8 cellular contexts compared by ENCODE assay signal in genomic region chr7:1155818-1156781, GRCh38. TPM values are rescaled to one million over a fixed set of nuclear protein-coding genes. Genes with fewer than 3 reads are reported as not detected.
DNase-seq lines count a peak whose midpoint lies in the region; ATAC-seq, FAIRE-seq and TF ChIP-seq lines count a peak whose summit lies in the region.
"Not testable (repeated sequence)": the region's sequence is repeated elsewhere in the genome, so short reads cannot be mapped to it uniquely, and the experiment has no call there.

No MANE protein-coding gene starts in this region.

- in situ Hi-C loops in IMR-90 (cut with MboI; ENCODE audit: low sequenced_read_pairs): not testable (repeated sequence)
- in situ Hi-C loops in K562 (cut with MboI): loop anchor here (25.0 kb wide), 1 partner anchor 169 kb away; the partner anchor contains the start of genes COX19 and CYP2W1

- not testable (repeated sequence) for H3K9ac ChIP-seq in IMR-90 (ENCODE audit: low read depth, low read length); K562 (ENCODE audit: insufficient read depth in 1 of 2, low read depth in 2 of 2, low read length in 2 of 2); liver (ENCODE audit: low read depth in 1 of 2, low read length in 2 of 2); mucosa of rectum (ENCODE audit: low read depth in 1 of 2, low read length in 2 of 2); skeletal muscle satellite cell (ENCODE audit: low read depth, low read length)

- H3K4ac ChIP-seq in IMR-90 (ENCODE audit: low read depth, low read length): not testable (repeated sequence)

- H2BK15ac ChIP-seq in IMR-90 (ENCODE audit: low read depth, low read length): not testable (repeated sequence)

- not testable (repeated sequence) for H2AK9ac ChIP-seq in IMR-90 (replicated peaks; ENCODE audit: low read depth, low read length, poor library complexity)

- H3K4me1 ChIP-seq in A549 (peaks cover 37% of the 10 kb centered on the region), IMR-90 (ENCODE audit: control insufficient read depth, insufficient read depth, low read length) (peaks cover 10% of the 10 kb centered on the region), K562 (replicated peaks in 1 of 2; ENCODE audit: control insufficient read depth in 2 of 2, insufficient read depth in 2 of 2, low read length in 2 of 2) (peaks cover 0 to 18% of the 10 kb centered on the region in 2 experiments; a peak in 3 of 5 replicates), liver (ENCODE audit: control insufficient read depth in 4 of 4, insufficient read depth in 4 of 4, low read length in 3 of 4) (peaks cover 4 to 59% (median 40%) of the 10 kb centered on the region in 4 donors), mucosa of rectum (ENCODE audit: control insufficient read depth in 2 of 2, insufficient read depth in 2 of 2, low read length in 2 of 2) (peaks cover 20 to 23% of the 10 kb centered on the region in 2 donors), skeletal muscle satellite cell (ENCODE audit: control insufficient read depth, insufficient read depth, low read length) (peaks cover 29% of the 10 kb centered on the region)

- H3K27ac ChIP-seq in A549 (peak overlapping the region; percentile 94 to 98), RWPE1 (peak overlapping the region; percentile 64), liver (ENCODE audit: low read depth in 1 of 2, low read length in 2 of 2) (peak overlapping the region; percentile 83 to 94), mucosa of rectum (ENCODE audit: low read depth in 2 of 2, low read length in 2 of 2) (peak overlapping the region; percentile 23 to 45)
- H3K27ac ChIP-seq in IMR-90 (ENCODE audit: insufficient read depth, low read length); K562 (ENCODE audit: extremely low read depth, low read depth, low read length): not testable (repeated sequence)

- H3K27me3 ChIP-seq in IMR-90 (ENCODE audit: control insufficient read depth, insufficient read depth, low read length); K562 (ENCODE audit: control insufficient read depth in 2 of 2, insufficient read depth in 2 of 2, low read length in 2 of 2); liver (ENCODE audit: control insufficient read depth in 4 of 4, insufficient read depth in 4 of 4, low read length in 3 of 4); mucosa of rectum (ENCODE audit: control insufficient read depth in 2 of 2, insufficient read depth in 2 of 2, low read length in 2 of 2); skeletal muscle satellite cell (ENCODE audit: control insufficient read depth, insufficient read depth, low read length): not testable (repeated sequence)

- intact Hi-C loops in IMR-90 (cut with micrococcal nuclease); K562 (cut with micrococcal nuclease); Right ventricle myocardium inferior (cut with DNase I): not testable (repeated sequence)

- H2AFZ ChIP-seq in IMR-90 (replicated peaks; ENCODE audit: low read length, poor library complexity): peak overlapping the region; percentile 70
- not testable (repeated sequence) for H2AFZ ChIP-seq in K562 (ENCODE audit: low read depth, low read length)

- CTCF ChIA-PET in A549 (lab: Yijun Ruan, JAX) (interaction anchor here (1.1 to 4.9 kb wide), 9 partner anchors 13 to 69 kb away, joined by 3 to 33 read pairs (median 5); partner anchors contain the start of gene GPER1), IMR-90 (lab: Yijun Ruan, JAX) (interaction anchor here (0.6 to 1.0 kb wide), 2 partner anchors 21 to 27 kb away, joined by 3 read pairs; no protein-coding TSS in a partner anchor), RWPE1 (lab: Yijun Ruan, JAX) (interaction anchor here (0.5 to 1.0 kb wide), 3 partner anchors 20 to 158 kb away, joined by 3 to 6 read pairs (median 4); no protein-coding TSS in a partner anchor)
- CTCF ChIA-PET in K562 (lab: Yijun Ruan, JAX; ENCODE audit: low intra/inter-chr PET ratio): not testable (repeated sequence)

- not testable (repeated sequence) for TF ChIP-seq EP300 in A549 (IDR thresholded peaks at IDR 0.05); K562 (IDR thresholded peaks at IDR 0.05; ENCODE audit: low read length)

- DNase-seq in A549 (ENCODE audit: low read depth in 1 of 2, low spot score in 1 of 2); IMR-90; RWPE1 (ENCODE audit: low spot score); K562 (ENCODE audit: extremely low read depth in 1 of 4, low spot score in 3 of 4): not testable (repeated sequence)
- peak; percentile 18 for DNase-seq in Right ventricle myocardium inferior (ENCODE audit: missing footprints)

- H4K91ac ChIP-seq in IMR-90 (ENCODE audit: insufficient read depth, low read depth, low read length): not testable (repeated sequence)

- H2BK20ac ChIP-seq in IMR-90 (ENCODE audit: low read depth, low read length): not testable (repeated sequence)

- not testable (repeated sequence) for BruUV-seq in IMR-90 (replicated peaks; lab: Mats Ljungman, UMichigan); K562 (replicated peaks; lab: Mats Ljungman, UMichigan)

- TF ChIP-seq POLR2A in A549 (IDR thresholded peaks at IDR 0.05; ENCODE audit: low read length); IMR-90 (IDR thresholded peaks at IDR 0.05; ENCODE audit: low read depth, low read length); K562 (conservative IDR thresholded peaks at IDR 0.05): not testable (repeated sequence)

- H3K56ac ChIP-seq in IMR-90 (ENCODE audit: extremely low read depth, insufficient read depth, low read length): not testable (repeated sequence)

- TF ChIP-seq RAD21 in A549 (conservative IDR thresholded peaks at IDR 0.05 in 1 of 2, IDR thresholded peaks at IDR 0.05 in 1 of 2); IMR-90 (IDR thresholded peaks at IDR 0.05; ENCODE audit: low read length); K562 (CRISPR knock-in tag; conservative IDR thresholded peaks at IDR 0.05 in 1 of 2, IDR thresholded peaks at IDR 0.05 in 1 of 2); liver (IDR thresholded peaks at IDR 0.05): not testable (repeated sequence)

- not testable (repeated sequence) for H4K5ac ChIP-seq in IMR-90 (ENCODE audit: low read depth, low read length)

- H3K23ac ChIP-seq in IMR-90 (ENCODE audit: low read depth, low read length): not testable (repeated sequence)

- H3K14ac ChIP-seq in IMR-90 (replicated peaks; ENCODE audit: low read depth, low read length): not testable (repeated sequence)

- not testable (repeated sequence) for ATAC-seq in A549; IMR-90 (ENCODE audit: low read depth); K562; Right ventricle myocardium inferior

- not testable (repeated sequence) for H3K9me1 ChIP-seq in IMR-90 (ENCODE audit: insufficient read depth, low read length); K562 (ENCODE audit: control insufficient read depth, insufficient read depth, low read length)

- H4K20me1 ChIP-seq in IMR-90 (ENCODE audit: insufficient read depth, low read length); K562 (replicated peaks; ENCODE audit: control insufficient read depth, insufficient read depth, low read length): not testable (repeated sequence)

- H4K8ac ChIP-seq in IMR-90 (ENCODE audit: low read depth in 2 of 2, low read length in 2 of 2): not testable (repeated sequence)

- not testable (repeated sequence) for H2BK120ac ChIP-seq in IMR-90 (ENCODE audit: low read depth, low read length)

- TF ChIP-seq CTCF in A549 (IDR thresholded peaks at IDR 0.05); IMR-90 (conservative IDR thresholded peaks at IDR 0.05; ENCODE audit: low read depth, low read length); RWPE1 (conservative IDR thresholded peaks at IDR 0.05; ENCODE audit: low read depth); K562 (IDR thresholded peaks at IDR 0.05 in 2 of 3, conservative IDR thresholded peaks at IDR 0.05 in 1 of 3; ENCODE audit: insufficient read depth in 2 of 3, low read depth in 1 of 3, low read length in 3 of 3); liver (IDR thresholded peaks at IDR 0.05; ENCODE audit: low read depth, low read length, missing input control): not testable (repeated sequence)

- H3K79me1 ChIP-seq in IMR-90 (ENCODE audit: low read depth in 1 of 2, low read length in 2 of 2): peaks cover 30 to 59% of the 10 kb centered on the region in 2 experiments

- dilution Hi-C loops in IMR-90 (cut with HindIII; ENCODE audit: low sequenced_read_pairs, unreplicated experiment): not testable (repeated sequence)

- peak overlapping the region; percentile 60; the same call in 1 of the 2 replicates for H2AK5ac ChIP-seq in IMR-90 (ENCODE audit: low read depth, low read length)

- POLR2A ChIA-PET in A549 (lab: Yijun Ruan, JAX): interaction anchor here (1.6 to 1.7 kb wide), 2 partner anchors 17 to 18 kb away, joined by 3 to 17 read pairs; a partner anchor contains a TSS
- POLR2A ChIA-PET in IMR-90 (lab: Charles Lee; ENCODE audit: unreplicated experiment); RWPE1 (lab: Yijun Ruan, JAX; ENCODE audit: low non-redundant PET): not testable (repeated sequence)
- POLR2A ChIA-PET in K562 (lab: Yijun Ruan, JAX): interaction anchor here (0.6 to 2.5 kb wide), 2 partner anchors 16 to 17 kb away, joined by 3 to 8 read pairs; no protein-coding TSS in a partner anchor

- peaks cover 37% of the 10 kb centered on the region for H3K79me2 ChIP-seq in K562 (ENCODE audit: control insufficient read depth, insufficient read depth, low read length)

- not testable (repeated sequence) for H2BK5ac ChIP-seq in IMR-90 (ENCODE audit: low read depth, low read length, poor library complexity, severe bottlenecking)

- FAIRE-seq in A549 (lab: Jason Lieb, UNC); K562 (lab: Jason Lieb, UNC): not testable (repeated sequence)

- H3K36me3 ChIP-seq in IMR-90 (ENCODE audit: control insufficient read depth, insufficient read depth, low read length) (peaks cover 49% of the 10 kb centered on the region), K562 (ENCODE audit: control insufficient read depth, insufficient read depth, low read length) (peaks cover 67% of the 10 kb centered on the region; the same call in 2 of the 3 replicates), liver (ENCODE audit: control insufficient read depth in 4 of 4, insufficient read depth in 3 of 4, low read depth in 1 of 4, low read length in 3 of 4) (peaks cover 25 to 40% (median 26%) of the 10 kb centered on the region in 4 donors), mucosa of rectum (ENCODE audit: control insufficient read depth in 2 of 2, insufficient read depth in 2 of 2, low read length in 2 of 2) (peaks cover 56 to 65% of the 10 kb centered on the region in 2 donors), skeletal muscle satellite cell (ENCODE audit: insufficient read depth, low read length) (peaks cover 61% of the 10 kb centered on the region)

- not testable (repeated sequence) for H3K4me3 ChIP-seq in A549; IMR-90 (ENCODE audit: insufficient read depth, low read depth, low read length); K562; liver (ENCODE audit: low read depth in 1 of 3, low read length in 3 of 3); mucosa of rectum (ENCODE audit: low read length in 2 of 2); skeletal muscle satellite cell (ENCODE audit: low read length)

- peak overlapping the region; percentile 99 for H3K4me2 ChIP-seq in A549
- not testable (repeated sequence) for H3K4me2 ChIP-seq in IMR-90 (ENCODE audit: low read depth, low read length); K562 (ENCODE audit: insufficient read depth, low read length)
- H3K4me2 ChIP-seq in skeletal muscle satellite cell (ENCODE audit: low read length): peak overlapping the region; percentile 28

- WGBS in A549 (ENCODE audit: missing lambda C conversion rate): 54% methylated on average over 18 of the region's 33 CpGs
- 87% methylated on average over 10 of the region's 33 CpGs; no CpG with 5 or more reads in 1 of the 2 experiments for WGBS in IMR-90 (ENCODE audit: extremely low coverage in 2 of 2, insufficient read length in 1 of 2), 2 experiments
- WGBS in K562 (ENCODE audit: insufficient coverage, low coverage, missing lambda C conversion rate): 88% methylated on average over 21 of the region's 33 CpGs
- WGBS in liver: 52% methylated on average over 24 of the region's 33 CpGs

- not testable (repeated sequence) for H3K9me3 ChIP-seq in A549; IMR-90 (ENCODE audit: control insufficient read depth, insufficient read depth, low read length); K562 (replicated peaks; ENCODE audit: control insufficient read depth, insufficient read depth, low read depth, low read length); liver (ENCODE audit: control insufficient read depth in 4 of 4, low read length in 3 of 4); mucosa of rectum (ENCODE audit: control insufficient read depth in 2 of 2, low read length in 2 of 2); skeletal muscle satellite cell (replicated peaks; ENCODE audit: low read length)

- H3K18ac ChIP-seq in IMR-90 (ENCODE audit: low read depth, low read length): not testable (repeated sequence)

RNA-seq across cellular contexts. Expression of gene ZFAND2A, which starts 3.9 kb away (rescaled TPM):
- 88.6 and 105 TPM in 2 replicates for polyA plus RNA-seq in A549 (2011; rRNA removed)
- polyA plus RNA-seq in A549 (2012; cell fraction: cytosol; rRNA removed): 61.5 and 62.1 TPM in 2 replicates
- polyA plus RNA-seq in A549 (2012; cell fraction: nucleus; rRNA removed): 34.2 and 40.6 TPM in 2 replicates
- 40.7 to 44.1 TPM (median 43.7 TPM) in 3 replicates for polyA plus RNA-seq in A549 (2017; fragmentation: RNase III; extraction: RNeasy Plus Mini Kit Qiagen cat#74134 plus additional on column Dnase treatment)
- 31.9 and 40.0 TPM in 2 replicates for polyA minus RNA-seq in A549 (2011; rRNA and poly(A)+ RNA removed)
- 9.4 and 11.8 TPM in 2 replicates for total RNA-seq in IMR-90 (2012; rRNA removed)
- polyA plus RNA-seq in IMR-90 (2012; rRNA removed): 25.9 and 28.7 TPM in 2 replicates
- polyA plus RNA-seq in IMR-90 (2012; cell fraction: cytosol; rRNA removed): 15.0 and 19.7 TPM in 2 replicates
- 21.7 and 58.1 TPM in 2 replicates for polyA plus RNA-seq in IMR-90 (2012; cell fraction: nucleus; rRNA removed; ENCODE audit: low replicate concordance)
- 26.3 and 37.7 TPM in 2 replicates for total RNA-seq in K562 (2011; cell fraction: chromatin; rRNA removed; ENCODE audit: low replicate concordance)
- 23.7 and 28.0 TPM in 2 replicates for total RNA-seq in K562 (2011; cell fraction: nucleolus; rRNA removed)
- total RNA-seq in K562 (2011; cell fraction: nucleoplasm; rRNA removed): 27.5 and 34.4 TPM in 2 replicates
- total RNA-seq in K562 (2014; rRNA removed): 19.9 and 23.1 TPM in 2 replicates
- 16.6 and 16.8 TPM in 2 replicates for total RNA-seq in K562 (2014; rRNA removed; fragmentation: Illumina TruSeq; extraction: Trizol)
- total RNA-seq in K562 (2015; rRNA removed; fragmentation: Illumina TruSeq; extraction: Trizol): 20.0 and 21.2 TPM in 2 replicates
- total RNA-seq in K562 (2021): 20.6 and 22.3 TPM in 2 replicates
- 31.7 and 33.7 TPM in 2 replicates for polyA plus RNA-seq in K562 (2011; rRNA removed)
- 20.8 and 27.0 TPM in 2 replicates for polyA plus RNA-seq in K562 (2011; cell fraction: cytosol; rRNA removed)
- 25.8 and 30.3 TPM in 2 replicates for polyA plus RNA-seq in K562 (2011; cell fraction: nucleus; rRNA removed)
- polyA plus RNA-seq in K562 (2012): 24.8 and 25.2 TPM in 2 replicates
- polyA plus RNA-seq in K562 (2014; fragmentation: Illumina TruSeq; extraction: Trizol): 21.5 and 26.1 TPM in 2 replicates
- polyA plus RNA-seq in K562 (2014; fragmentation: Nextera tagmentation; extraction: Ambion mirVana): 10 to 100 TPM; 54.3 to 56.8 TPM
- polyA plus RNA-seq in K562 (2014; rRNA removed): 26.2 and 27.3 TPM in 2 replicates
- polyA minus RNA-seq in K562 (2011; rRNA and poly(A)+ RNA removed): 11.8 and 19.2 TPM in 2 replicates
- polyA minus RNA-seq in K562 (2011; cell fraction: cytosol; rRNA and poly(A)+ RNA removed): 7.3 and 7.9 TPM in 2 replicates
- 13.1 and 18.9 TPM in 2 replicates for polyA minus RNA-seq in K562 (2011; cell fraction: nucleus; rRNA and poly(A)+ RNA removed)
- 5.9 TPM for total RNA-seq in Right ventricle myocardium inferior
- 10 to 100 TPM; 12.5 to 27.4 TPM for total RNA-seq in liver
- 10 to 100 TPM; 39.6 to 53.3 TPM for polyA plus RNA-seq in liver
- total RNA-seq in skeletal muscle satellite cell (2012; rRNA removed): 14.9 and 16.0 TPM in 2 replicates
